Comparison of ENCODE assay signal across 1 cellular context in genomic region chr15:71329041-71329440, GRCh38.
TF ChIP-seq lines count a peak whose summit lies in the region.

No MANE protein-coding gene starts in this region.

TF ChIP-seq in GM23338, 12 proteins besides CTCF, POLR2A, EP300 and RAD21 (continued from another document):
- TF ChIP-seq ETS1 (IDR thresholded peaks at IDR 0.05) (no peak), JUNB (IDR thresholded peaks at IDR 0.05; ENCODE audit: unreplicated experiment) (no peak), EZH2 (IDR thresholded peaks at IDR 0.05; ENCODE audit: low read depth, unreplicated experiment) (no peak), ZNF114 (CRISPR knock-in tag; IDR thresholded peaks at IDR 0.05) (no peak), POLR2AphosphoS5 (IDR thresholded peaks at IDR 0.05; ENCODE audit: low read depth) (no peak), CREB1 (CRISPR knock-in tag; IDR thresholded peaks at IDR 0.05; ENCODE audit: low read depth) (no peak)
- TF ChIP-seq, protein P1, sequence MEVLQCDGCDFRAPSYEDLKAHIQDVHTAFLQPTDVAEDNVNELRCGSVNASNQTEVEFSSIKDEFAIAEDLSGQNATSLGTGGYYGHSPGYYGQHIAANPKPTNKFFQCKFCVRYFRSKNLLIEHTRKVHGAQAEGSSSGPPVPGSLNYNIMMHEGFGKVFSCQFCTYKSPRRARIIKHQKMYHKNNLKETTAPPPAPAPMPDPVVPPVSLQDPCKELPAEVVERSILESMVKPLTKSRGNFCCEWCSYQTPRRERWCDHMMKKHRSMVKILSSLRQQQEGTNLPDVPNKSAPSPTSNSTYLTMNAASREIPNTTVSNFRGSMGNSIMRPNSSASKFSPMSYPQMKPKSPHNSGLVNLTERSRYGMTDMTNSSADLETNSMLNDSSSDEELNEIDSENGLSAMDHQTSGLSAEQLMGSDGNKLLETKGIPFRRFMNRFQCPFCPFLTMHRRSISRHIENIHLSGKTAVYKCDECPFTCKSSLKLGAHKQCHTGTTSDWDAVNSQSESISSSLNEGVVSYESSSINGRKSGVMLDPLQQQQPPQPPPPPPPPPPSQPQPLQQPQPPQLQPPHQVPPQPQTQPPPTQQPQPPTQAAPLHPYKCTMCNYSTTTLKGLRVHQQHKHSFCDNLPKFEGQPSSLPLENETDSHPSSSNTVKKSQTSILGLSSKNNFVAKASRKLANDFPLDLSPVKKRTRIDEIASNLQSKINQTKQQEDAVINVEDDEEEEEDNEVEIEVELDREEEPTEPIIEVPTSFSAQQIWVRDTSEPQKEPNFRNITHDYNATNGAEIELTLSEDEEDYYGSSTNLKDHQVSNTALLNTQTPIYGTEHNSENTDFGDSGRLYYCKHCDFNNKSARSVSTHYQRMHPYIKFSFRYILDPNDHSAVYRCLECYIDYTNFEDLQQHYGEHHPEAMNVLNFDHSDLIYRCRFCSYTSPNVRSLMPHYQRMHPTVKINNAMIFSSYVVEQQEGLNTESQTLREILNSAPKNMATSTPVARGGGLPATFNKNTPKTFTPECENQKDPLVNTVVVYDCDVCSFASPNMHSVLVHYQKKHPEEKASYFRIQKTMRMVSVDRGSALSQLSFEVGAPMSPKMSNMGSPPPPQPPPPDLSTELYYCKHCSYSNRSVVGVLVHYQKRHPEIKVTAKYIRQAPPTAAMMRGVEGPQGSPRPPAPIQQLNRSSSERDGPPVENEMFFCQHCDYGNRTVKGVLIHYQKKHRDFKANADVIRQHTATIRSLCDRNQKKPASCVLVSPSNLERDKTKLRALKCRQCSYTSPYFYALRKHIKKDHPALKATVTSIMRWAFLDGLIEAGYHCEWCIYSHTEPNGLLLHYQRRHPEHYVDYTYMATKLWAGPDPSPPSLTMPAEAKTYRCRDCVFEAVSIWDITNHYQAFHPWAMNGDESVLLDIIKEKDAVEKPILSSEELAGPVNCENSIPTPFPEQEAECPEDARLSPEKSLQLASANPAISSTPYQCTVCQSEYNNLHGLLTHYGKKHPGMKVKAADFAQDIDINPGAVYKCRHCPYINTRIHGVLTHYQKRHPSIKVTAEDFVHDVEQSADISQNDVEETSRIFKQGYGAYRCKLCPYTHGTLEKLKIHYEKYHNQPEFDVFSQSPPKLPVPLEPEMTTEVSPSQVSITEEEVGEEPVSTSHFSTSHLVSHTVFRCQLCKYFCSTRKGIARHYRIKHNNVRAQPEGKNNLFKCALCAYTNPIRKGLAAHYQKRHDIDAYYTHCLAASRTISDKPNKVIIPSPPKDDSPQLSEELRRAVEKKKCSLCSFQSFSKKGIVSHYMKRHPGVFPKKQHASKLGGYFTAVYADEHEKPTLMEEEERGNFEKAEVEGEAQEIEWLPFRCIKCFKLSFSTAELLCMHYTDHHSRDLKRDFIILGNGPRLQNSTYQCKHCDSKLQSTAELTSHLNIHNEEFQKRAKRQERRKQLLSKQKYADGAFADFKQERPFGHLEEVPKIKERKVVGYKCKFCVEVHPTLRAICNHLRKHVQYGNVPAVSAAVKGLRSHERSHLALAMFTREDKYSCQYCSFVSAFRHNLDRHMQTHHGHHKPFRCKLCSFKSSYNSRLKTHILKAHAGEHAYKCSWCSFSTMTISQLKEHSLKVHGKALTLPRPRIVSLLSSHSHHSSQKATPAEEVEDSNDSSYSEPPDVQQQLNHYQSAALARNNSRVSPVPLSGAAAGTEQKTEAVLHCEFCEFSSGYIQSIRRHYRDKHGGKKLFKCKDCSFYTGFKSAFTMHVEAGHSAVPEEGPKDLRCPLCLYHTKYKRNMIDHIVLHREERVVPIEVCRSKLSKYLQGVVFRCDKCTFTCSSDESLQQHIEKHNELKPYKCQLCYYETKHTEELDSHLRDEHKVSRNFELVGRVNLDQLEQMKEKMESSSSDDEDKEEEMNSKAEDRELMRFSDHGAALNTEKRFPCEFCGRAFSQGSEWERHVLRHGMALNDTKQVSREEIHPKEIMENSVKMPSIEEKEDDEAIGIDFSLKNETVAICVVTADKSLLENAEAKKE (CRISPR knock-in tag; IDR thresholded peaks at IDR 0.05) = no peak
